In the genomic region with DNA sequence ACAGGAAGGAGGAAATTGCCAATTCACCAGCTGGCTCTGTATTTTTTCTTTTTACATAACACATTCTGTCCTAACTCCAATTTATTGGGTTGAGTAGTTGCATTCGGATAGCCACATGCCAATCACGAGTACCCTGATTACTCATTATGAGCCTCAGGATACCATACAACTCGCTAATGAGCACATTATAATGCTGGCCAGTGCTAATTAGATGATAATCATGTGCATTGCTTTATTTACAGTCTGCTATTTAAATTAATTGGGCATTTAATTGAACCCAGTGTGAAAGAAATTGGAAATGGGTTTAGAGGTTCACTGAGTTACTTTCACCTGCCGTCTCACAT, we compare ENCODE assay signal across 26 cellular contexts. TPM values are rescaled to one million over a fixed set of nuclear protein-coding genes. Genes with fewer than 3 reads are reported as not detected.
"Had no signal": no experiment of that assay in that cellular context is flagged by ENCODE, and none has a peak within 500 bp of the region (broad histone marks: within the 10 kb centered on the region; RNA-seq: fewer than 3 reads in every experiment).

No MANE protein-coding gene starts in this region.

- ATAC-seq: effector memory CD8-positive, alpha-beta T cell; left cardiac atrium; lower lobe of right lung; natural killer cell; upper lobe of right lung had no signal

- H3K27me3 ChIP-seq: ovary, right atrium auricular region, sigmoid colon, tibial nerve, vagina had no signal

- H3K4me3 ChIP-seq: esophagus squamous epithelium, hepatocyte, left ventricle myocardium inferior, lower lobe of right lung, ovary, right atrium auricular region, sigmoid colon, skin epidermis, tibial nerve, upper lobe of right lung, vagina had no signal

- H2AFZ ChIP-seq: hepatocyte had no signal

- H3K79me2 ChIP-seq: hepatocyte had no signal

- DNase-seq: effector memory CD8-positive, alpha-beta T cell; esophagus squamous epithelium; foreskin fibroblast; head of caudate nucleus; kidney; left cardiac atrium; left ventricle myocardium inferior; lower lobe of right lung; natural killer cell; ovary; sigmoid colon; stimulated activated CD4-positive, alpha-beta T cell treated with anti-CD3 and anti-CD28 coated beads, Interleukin-2, amount 100 ng/mL, for 24 hours; stimulated activated naive CD8-positive, alpha-beta T cell treated with anti-CD3 and anti-CD28 coated beads, Interleukin-15, Interleukin-2, amounts not matched to agents 100 U/mL and 50 U/mL, for 24 hours; upper lobe of right lung had no signal

- FAIRE-seq: kidney had no signal

- H3K4me3 Mint-ChIP-seq: effector memory CD8-positive, alpha-beta T cell; memory B cell; mesothelial cell of epicardium; natural killer cell; neural crest cell had no signal

- H3K36me3 ChIP-seq: esophagus squamous epithelium, left ventricle myocardium inferior, lower lobe of right lung, ovary, right atrium auricular region, sigmoid colon, tibial nerve, upper lobe of right lung, vagina had no signal

- H3K27ac Mint-ChIP-seq: effector memory CD8-positive, alpha-beta T cell; memory B cell; mesothelial cell of epicardium; natural killer cell had no signal

- H3K9me3 ChIP-seq: lower lobe of right lung, ovary, sigmoid colon, upper lobe of right lung, vagina had no signal

- H3K36me3 Mint-ChIP-seq: memory B cell, mesothelial cell of epicardium, natural killer cell had no signal

- H3K4me1 Mint-ChIP-seq: memory B cell had no signal

- H3K27ac ChIP-seq: esophagus squamous epithelium, hepatocyte, left ventricle myocardium inferior, lower lobe of right lung, ovary, right atrium auricular region, sigmoid colon, skin epidermis, tibial nerve, upper lobe of right lung, vagina had no signal

- H3K4me2 ChIP-seq: hepatocyte had no signal

- H3K4me1 ChIP-seq: right atrium auricular region, sigmoid colon, vagina had no signal

- H3K9me3 Mint-ChIP-seq: effector memory CD8-positive, alpha-beta T cell; memory B cell; natural killer cell had no signal

RNA-seq across cellular contexts. Expression of gene G6PC2, which starts 15.2 kb away (rescaled TPM):
- total RNA-seq: epithelial cell of proximal tubule, esophagus squamous epithelium, hepatocyte, kidney, left cardiac atrium, left ventricle myocardium inferior, lower lobe of right lung, mesothelial cell of epicardium, mucosa of gallbladder, myocyte, natural killer cell, neural crest cell, right atrium auricular region, sigmoid colon, temporal lobe, tibial nerve, upper lobe of right lung, vagina had no signal
- polyA plus RNA-seq: hepatocyte, ovary had no signal

RNA-seq across cellular contexts. Expression of gene SPC25, which starts 26.1 kb away (rescaled TPM):
- total RNA-seq: tibial nerve, vagina had no signal
